Comparison of ENCODE assay signal across 30 cellular contexts in genomic region chrX:142994988-142995387, GRCh38. TPM values are rescaled to one million over a fixed set of nuclear protein-coding genes. Genes with fewer than 3 reads are reported as not detected.
"Had no signal": no experiment of that assay in that cellular context is flagged by ENCODE, and none has a peak within 500 bp of the region (broad histone marks: within the 10 kb centered on the region; RNA-seq: fewer than 3 reads in every experiment).

No MANE protein-coding gene starts in this region.

- DNase-seq: heart right ventricle; hippocampal formation; kidney glomerular epithelial cell; left ventricle myocardium superior; lower lobe of right lung; mammary epithelial cell; mesenchymal stem cell; naive thymus-derived CD4-positive, alpha-beta T cell; nucleus accumbens; pancreas; posterior cingulate gyrus; retina; right cardiac atrium; sigmoid colon; stimulated activated CD4-positive, alpha-beta T cell treated with anti-CD3 and anti-CD28 coated beads, Interleukin-4, amount 100 ng/mL, for 24 hours; stimulated activated naive CD4-positive, alpha-beta T cell treated with Interleukin-2 at 50 U/mL for 16 hours; stimulated activated naive CD8-positive, alpha-beta T cell treated with anti-CD3 and anti-CD28 coated beads, Interleukin-15, amount 100 ng/mL, for 72 hours; substantia nigra; uterus had no signal

- FAIRE-seq: keratinocyte, pancreas had no signal

- H3K27me3 ChIP-seq: heart right ventricle, sigmoid colon, tibial nerve, uterus had no signal

- ATAC-seq: heart right ventricle; left ventricle myocardium superior; lower lobe of right lung; naive thymus-derived CD4-positive, alpha-beta T cell; natural killer cell treated with Interleukin-12 subunit alpha and Interleukin-12 subunit beta and Interleukin-15 and Interleukin-18, amount 100 ng/mL, for 72 hours; right cardiac atrium; stimulated activated effector memory CD8-positive, alpha-beta T cell treated with anti-CD3 and anti-CD28 coated beads, Interleukin-12 subunit alpha, Interleukin-12 subunit beta, amount 100 ng/mL, for 72 hours; stimulated activated naive CD8-positive, alpha-beta T cell treated with anti-CD3 and anti-CD28 coated beads, Interleukin-15, amount 100 ng/mL, for 72 hours had no signal

- H3K36me3 ChIP-seq: heart right ventricle, lower lobe of right lung, pancreas, prostate gland, sigmoid colon, tibial nerve, uterus had no signal

- H3K9me3 ChIP-seq: lower lobe of right lung, pancreas, prostate gland, sigmoid colon, tibial nerve, uterus had no signal

- H3K4me3 ChIP-seq: heart right ventricle, lower lobe of right lung, pancreas, prostate gland, sigmoid colon, tibial nerve, uterus had no signal

- H3K4me1 ChIP-seq: heart right ventricle, lower lobe of right lung, pancreas, prostate gland, sigmoid colon, tibial nerve, uterus had no signal

- H3K27ac ChIP-seq: heart right ventricle, lower lobe of right lung, pancreas, prostate gland, sigmoid colon, tibial nerve, uterus had no signal

RNA-seq across cellular contexts. Expression of gene SPANXN4, which starts 30.7 kb away (rescaled TPM):
- total RNA-seq: heart right ventricle; left ventricle myocardium superior; lower lobe of right lung; mammary epithelial cell; myocyte; naive thymus-derived CD4-positive, alpha-beta T cell; natural killer cell treated with Interleukin-12 subunit alpha and Interleukin-12 subunit beta and Interleukin-15 and Interleukin-18, amount 100 ng/mL, for 72 hours; osteoblast; pancreas; prostate gland; right cardiac atrium; sigmoid colon; temporal lobe; tibial nerve; ureter; uterus had no signal
- polyA plus RNA-seq: heart right ventricle; keratinocyte; mammary epithelial cell; naive thymus-derived CD4-positive, alpha-beta T cell; neural cell; pancreas; right cardiac atrium; sigmoid colon; thymus had no signal
